ENCODE assay signal across 25 cellular contexts in genomic region chr2:187011206-187011605, GRCh38.
DNase-seq lines count a peak whose midpoint lies in the region; ATAC-seq and TF ChIP-seq lines count a peak whose summit lies in the region.
"Had no signal": no experiment of that assay in that cellular context is flagged by ENCODE, and none has a peak within 500 bp of the region (broad histone marks: within the 10 kb centered on the region; RNA-seq: fewer than 3 reads in every experiment).

No MANE protein-coding gene starts in this region.

- H3F3A ChIP-seq in PC-9 (ENCODE audit: insufficient read depth, low read depth): no peaks in the 10 kb centered on the region

- H3K4me3 ChIP-seq in PC-9 (no peak overlapping the region), mesenchymal stem cell (ENCODE audit: insufficient read depth in 1 of 2, low read depth in 1 of 2, low read length in 2 of 2) (no peak overlapping the region)
- H3K4me3 ChIP-seq: BLaER1, GM23248, HAP-1, SK-N-MC had no signal

- no peak overlapping the region for H3K27ac Mint-ChIP-seq in activated naive CD4-positive, alpha-beta T cell treated with anti-CD3 and anti-CD28 coated beads, Interleukin-2, amount 50 U/mL, for 72 hours
- H3K27ac Mint-ChIP-seq: CD4-positive, CD25-positive, alpha-beta regulatory T cell; HFFc6 had no signal

- no peaks in the 10 kb centered on the region for H3K4me1 ChIP-seq in PC-9 (replicated peaks; ENCODE audit: insufficient read depth)
- H3K4me1 ChIP-seq in mesenchymal stem cell (ENCODE audit: control insufficient read depth, insufficient read depth, low read depth, low read length): peaks cover 3% of the 10 kb centered on the region
- H3K4me1 ChIP-seq: BLaER1, HAP-1 had no signal

- POLR2A ChIA-PET in PC-9 (lab: Charles Lee; ENCODE audit: unreplicated experiment): no interaction called here

- DNase-seq in PC-9 (no peak), epithelial cell of prostate (ENCODE audit: low read depth, low spot score) (no peak), mesenchymal stem cell (no peak), renal cortical epithelial cell (ENCODE audit: low read depth) (peak; percentile 8), amniotic stem cell (lab: John Stamatoyannopoulos, UW) (no peak)
- DNase-seq in activated naive CD4-positive, alpha-beta T cell treated with anti-CD3 and anti-CD28 coated beads, Interleukin-2, amount 50 U/mL, for 72 hours (ENCODE audit: low spot score in 2 of 2): no peak
- DNase-seq: CD4-positive, CD25-positive, alpha-beta regulatory T cell; GM23248; HFFc6; IMR-90; KG1; NCI-H1092; NCI-H1417 treated with DMSO at 0.1 percent for 48 hours; NCI-H1694 treated with DMSO at 0.1 percent for 48 hours; NCI-H2081; NCI-H2171; NCI-H226; NCI-H510A; NCI-H69; OCI-M1; SIG-M5 had no signal

- no peak overlapping the region for H2BK12ac ChIP-seq in mesenchymal stem cell (ENCODE audit: low read length in 2 of 2)

- H3K79me1 ChIP-seq in mesenchymal stem cell (replicated peaks; ENCODE audit: low read length, poor library complexity, severe bottlenecking): no peaks in the 10 kb centered on the region

- no peak overlapping the region for H3K18ac ChIP-seq in mesenchymal stem cell (ENCODE audit: low read depth in 1 of 2, low read length in 2 of 2)

- H2AFZ ChIP-seq in PC-9 (0 out of 2 replicates have a peak overlapping the region, but pooled peaks have one; percentile 33), mesenchymal stem cell (ENCODE audit: low read depth, low read length) (no peak overlapping the region)
- H2AFZ ChIP-seq: GM23248 had no signal

- no peak for TF ChIP-seq CTCF in PC-9 (conservative IDR thresholded peaks at IDR 0.05)

- H2BK15ac ChIP-seq in mesenchymal stem cell (ENCODE audit: low read depth, poor library complexity, severe bottlenecking): no peak overlapping the region

- no peaks in the 10 kb centered on the region for H3K9me2 ChIP-seq in PC-9 (ENCODE audit: insufficient read depth)

- intact Hi-C loops in PC-9 (cut with micrococcal nuclease; ENCODE audit: unreplicated experiment): no loop called here

- H3K9ac ChIP-seq in mesenchymal stem cell (ENCODE audit: low read length): no peak overlapping the region
- H3K9ac ChIP-seq: BLaER1, GM23248 had no signal

- BruUV-seq in PC-9 (replicated peaks; lab: Mats Ljungman, UMichigan): no TSS peak

- WGBS in mesenchymal stem cell: 94% methylated on average over 2 of the region's 3 CpGs

- no peak overlapping the region for H2BK5ac ChIP-seq in mesenchymal stem cell (ENCODE audit: low read depth, low read length, poor library complexity, severe bottlenecking)

- no peak overlapping the region for H3K23ac ChIP-seq in mesenchymal stem cell (ENCODE audit: low read length in 2 of 2)

- no peaks in the 10 kb centered on the region for H4K20me1 ChIP-seq in PC-9 (ENCODE audit: insufficient read depth)
- H4K20me1 ChIP-seq: BLaER1 had no signal

- H4K8ac ChIP-seq in mesenchymal stem cell (ENCODE audit: low read length): no peak overlapping the region

- no peaks in the 10 kb centered on the region for H3K36me3 Mint-ChIP-seq in activated naive CD4-positive, alpha-beta T cell treated with anti-CD3 and anti-CD28 coated beads, Interleukin-2, amount 50 U/mL, for 72 hours
- H3K36me3 Mint-ChIP-seq: CD4-positive, CD25-positive, alpha-beta regulatory T cell had no signal

- ATAC-seq in GM19324 (IDR thresholded peaks at IDR 0.05; ENCODE audit: low FRiP score, unreplicated experiment): no peak
- no peak for ATAC-seq in activated naive CD4-positive, alpha-beta T cell treated with anti-CD3 and anti-CD28 coated beads, Interleukin-2, amount 50 U/mL, for 72 hours

- H3K27me3 ChIP-seq in PC-9 (ENCODE audit: insufficient read depth, low read depth): no peaks in the 10 kb centered on the region
- H3K27me3 ChIP-seq in mesenchymal stem cell (ENCODE audit: control insufficient read depth in 1 of 2, insufficient read depth in 1 of 2, low read length in 2 of 2): no peaks in the 10 kb centered on the region
- H3K27me3 ChIP-seq: BLaER1 had no signal

- H3K79me2 ChIP-seq in PC-9 (ENCODE audit: low read depth): no peaks in the 10 kb centered on the region

- no peak overlapping the region for H3K27ac ChIP-seq in PC-9
- peak overlapping the region; percentile 66 for H3K27ac ChIP-seq in epithelial cell of prostate
- H3K27ac ChIP-seq in mesenchymal stem cell (ENCODE audit: low read length, poor library complexity, severe bottlenecking): peak overlapping the region; percentile 6
- H3K27ac ChIP-seq: BLaER1, GM23248, SK-N-MC had no signal

- H3K36me3 ChIP-seq in PC-9 (ENCODE audit: low read depth) (no peaks in the 10 kb centered on the region), mesenchymal stem cell (ENCODE audit: control insufficient read depth in 1 of 2, insufficient read depth in 2 of 2, low read depth in 1 of 2, low read length in 2 of 2) (no peaks in the 10 kb centered on the region)
- H3K36me3 ChIP-seq: BLaER1, HAP-1 had no signal

- H3K4ac ChIP-seq in mesenchymal stem cell (ENCODE audit: low read depth in 1 of 2, low read length in 2 of 2): no peak overlapping the region

- H3K4me2 ChIP-seq in PC-9 (no peak overlapping the region), mesenchymal stem cell (ENCODE audit: low read length, poor library complexity, severe bottlenecking) (no peak overlapping the region)
- H3K4me2 ChIP-seq: BLaER1 had no signal

- H3K9me3 ChIP-seq in PC-9 (ENCODE audit: insufficient read depth, low read depth): no peaks in the 10 kb centered on the region; the same call in 1 of the 2 replicates
- no peaks in the 10 kb centered on the region for H3K9me3 ChIP-seq in mesenchymal stem cell (ENCODE audit: control insufficient read depth, low read length)
- H3K9me3 ChIP-seq: BLaER1, HAP-1 had no signal

- no peak overlapping the region for H2BK120ac ChIP-seq in mesenchymal stem cell (ENCODE audit: low read depth, low read length)

- no peak overlapping the region for H4K91ac ChIP-seq in mesenchymal stem cell (ENCODE audit: low read length)

- CTCF ChIA-PET in PC-9 (lab: Charles Lee): no interaction called here

- no peak overlapping the region for H3K14ac ChIP-seq in mesenchymal stem cell (ENCODE audit: low read length in 2 of 2)

- H2AK5ac ChIP-seq in mesenchymal stem cell (ENCODE audit: low read length, severe bottlenecking): no peak overlapping the region

- H3K9me3 Mint-ChIP-seq in activated naive CD4-positive, alpha-beta T cell treated with anti-CD3 and anti-CD28 coated beads, Interleukin-2, amount 50 U/mL, for 72 hours: peaks cover 0 to 6% of the 10 kb centered on the region in 2 donors
- H3K9me3 Mint-ChIP-seq: HFFc6 had no signal
